ENCODE assay signal across 9 cellular contexts in genomic region chr7:49852619-49853462, GRCh38.
DNase-seq lines count a peak whose midpoint lies in the region; ATAC-seq, FAIRE-seq and TF ChIP-seq lines count a peak whose summit lies in the region.
"Had no signal": no experiment of that assay in that cellular context is flagged by ENCODE, and none has a peak within 500 bp of the region (broad histone marks: within the 10 kb centered on the region; RNA-seq: fewer than 3 reads in every experiment).

No MANE protein-coding gene starts in this region.

- DNase-seq in activated CD4-positive, alpha-beta T cell treated with anti-CD3 and anti-CD28 coated beads, Interleukin-2, amount 10 ng/mL, durations not matched to agents 24 days and 14 days = peak; percentile 71
- no peak for DNase-seq in activated CD4-positive, alpha-beta T cell treated with anti-CD3 and anti-CD28 coated beads for 1 hour
- peak; percentile 8 for DNase-seq in HTR-8/SVneo (ENCODE audit: insufficient read length, low spot score)
- peak; percentile 63 for DNase-seq in OCI-M1 (lab: John Stamatoyannopoulos, UW)
- DNase-seq in cerebellum (ENCODE audit: low spot score) = peak; percentile 74
- DNase-seq in left lobe of liver (ENCODE audit: low spot score) = no peak
- no peak for DNase-seq in upper lobe of right lung

- peaks cover 2% of the 10 kb centered on the region for H3K27me3 Mint-ChIP-seq in activated CD4-positive, alpha-beta T cell treated with anti-CD3 and anti-CD28 coated beads, Interleukin-2, amount 10 ng/mL, durations not matched to agents 24 days and 14 days
- H3K27me3 Mint-ChIP-seq: dendritic cell treated with granulocyte-macrophage colony-stimulating factor and Interleukin-4, amounts not matched to agents 40 ng/mL and 50 ng/mL, for 4 days had no signal

- H3K27ac Mint-ChIP-seq in activated CD4-positive, alpha-beta T cell treated with anti-CD3 and anti-CD28 coated beads, Interleukin-2, amount 10 ng/mL, durations not matched to agents 24 days and 14 days = no peak overlapping the region
- H3K27ac Mint-ChIP-seq: dendritic cell treated with granulocyte-macrophage colony-stimulating factor and Interleukin-4, amounts not matched to agents 40 ng/mL and 50 ng/mL, for 4 days had no signal

- no peak overlapping the region for H3K27ac ChIP-seq in upper lobe of right lung

- no peak overlapping the region for H3K4me3 Mint-ChIP-seq in activated CD4-positive, alpha-beta T cell treated with anti-CD3 and anti-CD28 coated beads, Interleukin-2, amount 10 ng/mL, durations not matched to agents 24 days and 14 days
- H3K4me3 Mint-ChIP-seq: dendritic cell treated with granulocyte-macrophage colony-stimulating factor and Interleukin-4, amounts not matched to agents 40 ng/mL and 50 ng/mL, for 4 days had no signal

- H3K27me3 ChIP-seq in upper lobe of right lung = no peaks in the 10 kb centered on the region

- TF ChIP-seq CTCF in upper lobe of right lung (IDR thresholded peaks at IDR 0.05) = peak; percentile 63

- intact Hi-C loops in activated CD4-positive, alpha-beta T cell treated with anti-CD3 and anti-CD28 coated beads, Interleukin-2, amount 10 ng/mL, durations not matched to agents 24 days and 14 days (cut with micrococcal nuclease) = no loop called here
- intact Hi-C loops in upper lobe of right lung (cut with DNase I) = no loop called here

- no peaks in the 10 kb centered on the region for H3K4me1 Mint-ChIP-seq in activated CD4-positive, alpha-beta T cell treated with anti-CD3 and anti-CD28 coated beads, Interleukin-2, amount 10 ng/mL, durations not matched to agents 24 days and 14 days

- no peaks in the 10 kb centered on the region for H3K36me3 ChIP-seq in upper lobe of right lung

- H3K4me3 ChIP-seq in upper lobe of right lung = no peak overlapping the region

- no peak for FAIRE-seq in HTR-8/SVneo (lab: Jason Lieb, UNC)

- H3K4me1 ChIP-seq in upper lobe of right lung = no peaks in the 10 kb centered on the region

- no peaks in the 10 kb centered on the region for H3K36me3 Mint-ChIP-seq in activated CD4-positive, alpha-beta T cell treated with anti-CD3 and anti-CD28 coated beads, Interleukin-2, amount 10 ng/mL, durations not matched to agents 24 days and 14 days (ENCODE audit: low read depth)

- ATAC-seq in GM21576 (IDR thresholded peaks at IDR 0.05; ENCODE audit: unreplicated experiment) (peak; percentile 68), left lobe of liver (peak; percentile 93), upper lobe of right lung (peak; percentile 69)

- H3K9me3 Mint-ChIP-seq in activated CD4-positive, alpha-beta T cell treated with anti-CD3 and anti-CD28 coated beads, Interleukin-2, amount 10 ng/mL, durations not matched to agents 24 days and 14 days = no peaks in the 10 kb centered on the region
- H3K9me3 Mint-ChIP-seq: dendritic cell treated with granulocyte-macrophage colony-stimulating factor and Interleukin-4, amounts not matched to agents 40 ng/mL and 50 ng/mL, for 4 days had no signal

- H3K9me3 ChIP-seq in upper lobe of right lung = no peaks in the 10 kb centered on the region

Comparison
In these comparisons a context has a peak if more than half of its experiments do, and no peak if none do; other contexts are left out.
1. DNase-seq: peak in activated CD4-positive, alpha-beta T cell treated with anti-CD3 and anti-CD28 coated beads, Interleukin-2, amount 10 ng/mL, durations not matched to agents 24 days and 14 days (single experiment), HTR-8/SVneo (single experiment), OCI-M1 (single experiment) and cerebellum (single experiment); none in activated CD4-positive, alpha-beta T cell treated with anti-CD3 and anti-CD28 coated beads for 1 hour (single experiment), left lobe of liver (single experiment) and upper lobe of right lung (single experiment).
2. Peak in every context shown above with its lines, with median percentiles within 50 percentile points of each other: ATAC-seq.